8 cellular contexts compared by ENCODE assay signal in genomic region chr18:11981383-11981632, GRCh38. TPM values are rescaled to one million over a fixed set of nuclear protein-coding genes. Genes with fewer than 3 reads are reported as not detected.
DNase-seq lines count a peak whose midpoint lies in the region; ATAC-seq and TF ChIP-seq lines count a peak whose summit lies in the region.

TSS of gene IMPA2 (plus strand) at chr18:11981507. CDS start at chr18:11981670, 163 bp downstream.

- intact Hi-C loops in left ventricle myocardium inferior (cut with micrococcal nuclease): no loop called here

- H3K27ac ChIP-seq in WERI-Rb-1 (peak within 1 kb of the TSS; percentile 96), left ventricle myocardium inferior (replicated peaks) (peak within 1 kb of the TSS; percentile 97)

- no peaks in the 10 kb centered on the region for H3K36me3 Mint-ChIP-seq in HFFc6 (ENCODE audit: low read depth)

- H3K27me3 ChIP-seq in WERI-Rb-1 (ENCODE audit: insufficient read depth, low read depth, severe bottlenecking) (no peaks in the 10 kb centered on the region), left ventricle myocardium inferior (ENCODE audit: low read depth) (no peaks in the 10 kb centered on the region), skeletal muscle satellite cell (ENCODE audit: control insufficient read depth, insufficient read depth, low read length) (no peaks in the 10 kb centered on the region)

- peak within 1 kb of the TSS; percentile 88 for H3K27ac Mint-ChIP-seq in HFFc6

- H3K9ac ChIP-seq in ES-I3 (ENCODE audit: low read depth, low read length) (peak within 1 kb of the TSS; percentile 84), skeletal muscle satellite cell (ENCODE audit: low read depth, low read length) (peak within 1 kb of the TSS; percentile 92)

- peaks cover 6% of the 10 kb centered on the region for H3K27me3 Mint-ChIP-seq in HFFc6 (ENCODE audit: insufficient read depth)

- no peak for ATAC-seq in GM19023 (IDR thresholded peaks at IDR 0.05; ENCODE audit: unreplicated experiment)

- no peaks in the 10 kb centered on the region for H3K9me3 ChIP-seq in ES-I3 (ENCODE audit: control insufficient read depth, insufficient read depth, low read length)
- H3K9me3 ChIP-seq in WERI-Rb-1 (ENCODE audit: severe bottlenecking): no peaks in the 10 kb centered on the region
- H3K9me3 ChIP-seq in left ventricle myocardium inferior (replicated peaks): no peaks in the 10 kb centered on the region
- no peaks in the 10 kb centered on the region for H3K9me3 ChIP-seq in skeletal muscle satellite cell (replicated peaks; ENCODE audit: low read length)

- H3K4me1 ChIP-seq in ES-I3 (ENCODE audit: insufficient read depth, low read length): peaks cover 16% of the 10 kb centered on the region
- peaks cover 56% of the 10 kb centered on the region for H3K4me1 ChIP-seq in left ventricle myocardium inferior
- peaks cover 14% of the 10 kb centered on the region for H3K4me1 ChIP-seq in skeletal muscle satellite cell (ENCODE audit: control insufficient read depth, insufficient read depth, low read length)

- H3K4me1 Mint-ChIP-seq in HFFc6 (ENCODE audit: low read depth): peaks cover 13% of the 10 kb centered on the region

- H3K4me2 ChIP-seq in skeletal muscle satellite cell (ENCODE audit: low read length): peak within 1 kb of the TSS; percentile 93

- peak within 1 kb of the TSS; percentile 88 for H3K4me3 Mint-ChIP-seq in HFFc6

- TF ChIP-seq CTCF in HFFc6 (IDR thresholded peaks at IDR 0.05) (no peak), WERI-Rb-1 (IDR thresholded peaks at IDR 0.05; ENCODE audit: low read depth, low read length) (no peak), left ventricle myocardium inferior (IDR thresholded peaks at IDR 0.05; ENCODE audit: borderline replicate concordance) (no peak)

- no peaks in the 10 kb centered on the region for H3K9me3 Mint-ChIP-seq in HFFc6

- H3K4me3 ChIP-seq in WERI-Rb-1 (ENCODE audit: low read depth, low read length): peak within 1 kb of the TSS; percentile 68
- H3K4me3 ChIP-seq in left ventricle myocardium inferior: peak within 1 kb of the TSS; percentile 97
- peak within 1 kb of the TSS; percentile 94 for H3K4me3 ChIP-seq in skeletal muscle satellite cell (ENCODE audit: low read length)

- no peak for DNase-seq in HFFc6
- DNase-seq in WERI-Rb-1: no peak
- DNase-seq in left ventricle myocardium inferior: no peak
- DNase-seq in MV-4-11 (lab: John Stamatoyannopoulos, UW): no peak
- DNase-seq in T-helper 9 cell: no peak

- H3K36me3 ChIP-seq in ES-I3 (ENCODE audit: insufficient read depth, low read length) (no peaks in the 10 kb centered on the region), WERI-Rb-1 (no peaks in the 10 kb centered on the region), left ventricle myocardium inferior (no peaks in the 10 kb centered on the region), skeletal muscle satellite cell (ENCODE audit: insufficient read depth, low read length) (no peaks in the 10 kb centered on the region)

RNA-seq across cellular contexts. Expression of gene IMPA2, which starts in this region (rescaled TPM):
- total RNA-seq in HFFc6 (2021; fragmentation: NEBNext Ultra II Directional; extraction: Animal tissue kit (Norgen Biotek cat#: 25700)): 1 to 10 TPM; 1.2 to 2.5 (median 1.5) TPM
- 51.5 TPM for total RNA-seq in left ventricle myocardium inferior
- total RNA-seq in skeletal muscle satellite cell (2012; rRNA removed): 7.4 and 9.0 TPM in 2 replicates

Comparison
In these comparisons a context has a peak if more than half of its experiments do, and no peak if none do; other contexts are left out.
1. RNA of gene IMPA2 (total RNA-seq): 51.5 TPM in left ventricle myocardium inferior (single experiment); 1.2 to 2.5 TPM in HFFc6; every median in the first group is over 10 times any median in the second.
2. Peak in every context shown above with its lines, with median percentiles within 50 percentile points of each other: H3K4me3 ChIP-seq.